Comparison of ENCODE assay signal across 23 cellular contexts in the genomic region with DNA sequence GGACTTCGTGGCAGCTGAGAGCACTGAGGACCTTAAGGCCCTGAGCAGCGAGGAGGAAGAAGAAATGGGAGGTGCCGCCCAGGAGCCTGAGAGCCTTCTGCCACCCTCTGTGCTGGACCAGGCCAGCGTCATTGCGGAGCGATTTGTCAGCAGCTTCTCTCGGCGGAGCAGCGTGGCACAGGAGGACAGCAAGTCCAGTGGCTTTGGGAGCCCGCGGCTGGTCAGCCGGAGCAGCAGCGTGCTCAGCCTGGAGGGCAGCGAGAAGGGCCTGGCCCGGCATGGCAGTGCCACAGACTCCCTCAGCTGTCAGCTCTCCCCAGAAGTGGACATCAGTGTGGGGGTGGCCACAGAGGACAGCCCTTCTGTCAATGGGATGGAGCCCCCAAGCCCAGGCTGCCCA.
"Had no signal": no experiment of that assay in that cellular context is flagged by ENCODE, and none has a peak within 500 bp of the region (broad histone marks: within the 10 kb centered on the region; RNA-seq: fewer than 3 reads in every experiment).

No MANE protein-coding gene starts in this region.

- H3K4me3 ChIP-seq: ascending aorta, body of pancreas, Peyer's patch had no signal

- H3K27ac ChIP-seq: body of pancreas, KMS-11, Peyer's patch, VCaP had no signal

- H3K9me3 ChIP-seq: ascending aorta, body of pancreas, Peyer's patch had no signal

- H3K27me3 ChIP-seq: ascending aorta, body of pancreas, Peyer's patch had no signal

- ATAC-seq: activated CD8-positive, alpha-beta T cell treated with anti-CD3 and anti-CD28 coated beads, Interleukin-2, amount 10 ng/mL, durations not matched to agents 7 days and 5 days; body of pancreas had no signal

- H3K27ac Mint-ChIP-seq: activated CD8-positive, alpha-beta T cell treated with anti-CD3 and anti-CD28 coated beads, Interleukin-2, amount 10 ng/mL, durations not matched to agents 7 days and 5 days; activated naive CD4-positive, alpha-beta T cell treated with anti-CD3 and anti-CD28 coated beads, Interleukin-2, amount 50 U/mL, for 24 hours had no signal

- H3K4me3 Mint-ChIP-seq: activated CD8-positive, alpha-beta T cell treated with anti-CD3 and anti-CD28 coated beads, Interleukin-2, amount 10 ng/mL, durations not matched to agents 7 days and 5 days; activated naive CD4-positive, alpha-beta T cell treated with anti-CD3 and anti-CD28 coated beads, Interleukin-2, amount 50 U/mL, for 24 hours; central memory CD8-positive, alpha-beta T cell had no signal

- H3K36me3 Mint-ChIP-seq: activated naive CD4-positive, alpha-beta T cell treated with anti-CD3 and anti-CD28 coated beads, Interleukin-2, amount 50 U/mL, for 24 hours had no signal

- DNase-seq: activated CD4-positive, alpha-beta T cell treated with anti-CD3 and anti-CD28 coated beads for 4 hours; activated CD4-positive, alpha-beta T cell treated with anti-CD3 and anti-CD28 coated beads, Interleukin-2, amount 50 U/mL, for 4 hours; activated CD8-positive, alpha-beta memory T cell treated with anti-CD3 and anti-CD28 coated beads, Interleukin-2, amount 50 U/mL, for 48 hours; activated CD8-positive, alpha-beta T cell treated with anti-CD3 and anti-CD28 coated beads, Interleukin-2, amount 10 ng/mL, durations not matched to agents 7 days and 5 days; activated effector memory CD4-positive, alpha-beta T cell treated with Interleukin-2 at 50 U/mL for 16 hours; activated naive CD4-positive, alpha-beta T cell; activated T-cell treated with anti-CD3 and anti-CD28 coated beads, Interleukin-2, amount 50 U/mL, for 1 hour; body of pancreas; NCI-H1092; NCI-H1417; NCI-H2029; NCI-H2107; NCI-H2171 treated with DMSO at 0.1 percent for 48 hours; NCI-H345; NCI-H510A treated with DMSO at 0.1 percent for 48 hours; NCI-H69; Peyer's patch; SHP77 treated with DMSO at 0.1 percent for 48 hours had no signal

- H3K9me3 Mint-ChIP-seq: activated naive CD4-positive, alpha-beta T cell treated with anti-CD3 and anti-CD28 coated beads, Interleukin-2, amount 50 U/mL, for 24 hours; central memory CD8-positive, alpha-beta T cell had no signal

- H3K27me3 Mint-ChIP-seq: activated naive CD4-positive, alpha-beta T cell treated with anti-CD3 and anti-CD28 coated beads, Interleukin-2, amount 50 U/mL, for 24 hours; central memory CD8-positive, alpha-beta T cell had no signal
